In the genomic region with DNA sequence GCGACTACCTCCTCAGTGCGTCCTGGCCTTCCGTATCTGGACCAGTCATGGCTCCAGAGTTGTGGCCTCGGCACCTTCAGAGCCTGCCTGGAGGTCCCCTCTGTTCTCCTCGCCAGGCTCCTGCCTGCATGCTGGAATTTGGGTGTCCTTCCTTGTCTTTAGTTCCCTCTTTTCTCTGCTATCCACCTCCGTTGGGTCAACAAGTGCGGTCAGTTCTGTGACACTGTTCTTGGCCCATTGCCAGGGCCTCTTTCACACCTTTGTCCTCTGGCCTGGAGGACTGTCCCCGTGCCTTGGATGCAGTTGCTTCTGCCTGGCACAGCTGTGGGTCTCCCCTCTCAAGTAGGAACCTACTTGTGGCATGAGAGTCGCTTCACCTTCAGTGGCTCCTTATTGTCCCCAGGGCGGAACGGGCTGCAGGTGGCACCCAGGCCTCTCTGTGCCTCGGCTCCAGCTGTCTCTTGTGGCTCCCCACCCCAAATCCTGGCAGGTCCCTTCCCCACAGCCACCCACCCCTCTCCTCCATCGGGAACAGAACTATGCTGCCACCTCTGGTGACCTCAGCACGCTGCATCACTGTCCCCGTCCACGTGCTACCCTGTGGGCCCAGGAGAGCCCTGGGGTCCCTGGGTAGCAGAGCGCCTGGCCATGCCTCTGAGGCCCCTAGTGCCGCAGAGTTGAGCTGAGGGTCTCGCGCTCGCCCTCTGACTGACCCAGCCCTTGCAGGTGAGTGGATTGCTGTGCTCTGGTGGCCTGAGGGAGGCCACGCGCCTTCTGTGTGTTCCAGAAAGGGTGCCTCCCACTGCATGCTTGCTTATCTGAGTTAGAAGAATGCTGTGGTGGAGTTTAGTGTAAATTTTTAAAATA, we compare ENCODE assay signal across 7 cellular contexts. TPM values are rescaled to one million over a fixed set of nuclear protein-coding genes. Genes with fewer than 3 reads are reported as not detected.
DNase-seq lines count a peak whose midpoint lies in the region; ATAC-seq and TF ChIP-seq lines count a peak whose summit lies in the region.

No MANE protein-coding gene starts in this region.

- H3K27me3 ChIP-seq in body of pancreas (no peaks in the 10 kb centered on the region), neuronal stem cell (ENCODE audit: control insufficient read depth in 3 of 3, insufficient read depth in 3 of 3, low read depth in 1 of 3, low read length in 3 of 3) (no peaks in the 10 kb centered on the region)

- H3K4me1 ChIP-seq in body of pancreas (peaks cover 46% of the 10 kb centered on the region), neuronal stem cell (ENCODE audit: control insufficient read depth in 2 of 2, insufficient read depth in 1 of 2, low read depth in 1 of 2, low read length in 2 of 2) (peaks cover 18 to 22% of the 10 kb centered on the region in 2 donors)

- TF ChIP-seq POLR2A in body of pancreas (IDR thresholded peaks at IDR 0.05): no peak

- no peak overlapping the region for H2BK15ac ChIP-seq in neuronal stem cell (ENCODE audit: low read length)

- H3K9me3 ChIP-seq in body of pancreas (no peaks in the 10 kb centered on the region), neuronal stem cell (replicated peaks in 1 of 2; ENCODE audit: control insufficient read depth in 2 of 2, insufficient read depth in 1 of 2, low read depth in 1 of 2, low read length in 2 of 2) (no peaks in the 10 kb centered on the region)

- H3K4me3 ChIP-seq in body of pancreas (no peak overlapping the region), neuronal stem cell (ENCODE audit: low read length in 2 of 2) (no peak overlapping the region)

- peak overlapping the region; percentile 99 for H3K23ac ChIP-seq in neuronal stem cell (ENCODE audit: low read depth, low read length, poor library complexity)

- 65 to 67% methylated on average over 18 to 23 of the region's 23 CpGs for WGBS in body of pancreas, 2 donors
- no CpG with 5 or more reads among the region's 23 CpGs for WGBS in neuronal stem cell (ENCODE audit: extremely low coverage in 2 of 2, insufficient read length in 2 of 2, insufficient replicate concordance in 1 of 2), 2 donors

- peaks cover 42% of the 10 kb centered on the region for H3K79me1 ChIP-seq in neuronal stem cell (ENCODE audit: low read depth, low read length)

- H2BK5ac ChIP-seq in neuronal stem cell (ENCODE audit: low read length): no peak overlapping the region

- no peak overlapping the region for H2AFZ ChIP-seq in neuronal stem cell (ENCODE audit: low read length)

- H2BK120ac ChIP-seq in neuronal stem cell (ENCODE audit: low read depth, low read length): no peak overlapping the region

- no peak overlapping the region for H4K8ac ChIP-seq in neuronal stem cell (ENCODE audit: low read depth, low read length)

- no peak overlapping the region for H3K4ac ChIP-seq in neuronal stem cell (ENCODE audit: low read length)

- DNase-seq in EH (ENCODE audit: low read depth) (peak; percentile 17), HuH-7.5 (ENCODE audit: low spot score) (peak; percentile 51), body of pancreas (peak in 3 of 4 donors; percentile 31 to 58 (median 52)), neuronal stem cell (ENCODE audit: low spot score) (peak; percentile 40), NCI-H128 (lab: John Stamatoyannopoulos, UW; ENCODE audit: unreplicated experiment) (no peak)

- no peak overlapping the region for H2BK12ac ChIP-seq in neuronal stem cell (ENCODE audit: low read length)

- ATAC-seq in body of pancreas: no peak
- no peak for ATAC-seq in HG03521 (IDR thresholded peaks at IDR 0.05; ENCODE audit: unreplicated experiment)
- ATAC-seq in GM18498 (IDR thresholded peaks at IDR 0.05; ENCODE audit: unreplicated experiment): no peak

- no peak overlapping the region for H2AK5ac ChIP-seq in neuronal stem cell (ENCODE audit: low read depth, low read length)

- H4K91ac ChIP-seq in neuronal stem cell (ENCODE audit: low read depth, low read length, poor library complexity): peak overlapping the region; percentile 22

- no peak overlapping the region for H3K14ac ChIP-seq in neuronal stem cell (ENCODE audit: low read length)

- intact Hi-C loops in body of pancreas (cut with DNase I): no loop called here

- no peak overlapping the region for H3K4me2 ChIP-seq in neuronal stem cell (ENCODE audit: insufficient read depth, low read length, poor library complexity, severe bottlenecking)

- H3K9ac ChIP-seq in neuronal stem cell (ENCODE audit: low read depth, low read length, poor library complexity): peak overlapping the region; percentile 57

- H3K18ac ChIP-seq in neuronal stem cell (ENCODE audit: low read length): no peak overlapping the region

- H3K27ac ChIP-seq in body of pancreas: no peak overlapping the region
- peak overlapping the region; percentile 16 for H3K27ac ChIP-seq in neuronal stem cell (replicated peaks; ENCODE audit: low read length)

- peaks cover 9 to 24% of the 10 kb centered on the region in 2 donors for H3K36me3 ChIP-seq in body of pancreas (replicated peaks in 1 of 2; ENCODE audit: insufficient read depth in 1 of 2, low read depth in 2 of 2)
- peaks cover 45 to 86% of the 10 kb centered on the region in 2 donors for H3K36me3 ChIP-seq in neuronal stem cell (replicated peaks in 1 of 2; ENCODE audit: control insufficient read depth in 2 of 2, insufficient read depth in 2 of 2, low read length in 2 of 2)

- TF ChIP-seq CTCF in body of pancreas (IDR thresholded peaks at IDR 0.05): peak in 5 of 7 experiments; percentile 8 to 22 (median 18)

RNA-seq across cellular contexts. Expression of gene DGCR8, which starts 4.7 kb away (rescaled TPM):
- total RNA-seq in body of pancreas: 10 to 100 TPM; 25.7 to 53.4 TPM
- polyA plus RNA-seq in neuronal stem cell (2013, experiment 1 of 2): 16.3 TPM
- polyA plus RNA-seq in neuronal stem cell (2013, experiment 2 of 2): 16.3 TPM

RNA-seq across cellular contexts. Expression of gene RANBP1, which starts 31.1 kb away (rescaled TPM):
- total RNA-seq in body of pancreas: 100 to 1,000 TPM in 1 of 2 donors, 10 to 100 TPM in 1; 69.3 to 134 TPM
- polyA plus RNA-seq in neuronal stem cell (2013, experiment 1 of 2): 496 TPM
- 494 TPM for polyA plus RNA-seq in neuronal stem cell (2013, experiment 2 of 2)

RNA-seq across cellular contexts. Expression of gene TRMT2A, which starts 32.2 kb away (rescaled TPM):
- total RNA-seq in body of pancreas: 10 to 100 TPM; 76.8 to 98.6 TPM
- polyA plus RNA-seq in neuronal stem cell (2013, experiment 1 of 2): 21.2 TPM
- 21.9 TPM for polyA plus RNA-seq in neuronal stem cell (2013, experiment 2 of 2)

RNA-seq across cellular contexts. Expression of gene ZDHHC8, which starts 46.8 kb away (rescaled TPM):
- total RNA-seq in body of pancreas: 10 to 100 TPM; 20.0 to 21.4 TPM
- polyA plus RNA-seq in neuronal stem cell (2013, experiment 1 of 2): 44.3 TPM
- polyA plus RNA-seq in neuronal stem cell (2013, experiment 2 of 2): 42.8 TPM
